8 cellular contexts compared by ENCODE assay signal in the genomic region with DNA sequence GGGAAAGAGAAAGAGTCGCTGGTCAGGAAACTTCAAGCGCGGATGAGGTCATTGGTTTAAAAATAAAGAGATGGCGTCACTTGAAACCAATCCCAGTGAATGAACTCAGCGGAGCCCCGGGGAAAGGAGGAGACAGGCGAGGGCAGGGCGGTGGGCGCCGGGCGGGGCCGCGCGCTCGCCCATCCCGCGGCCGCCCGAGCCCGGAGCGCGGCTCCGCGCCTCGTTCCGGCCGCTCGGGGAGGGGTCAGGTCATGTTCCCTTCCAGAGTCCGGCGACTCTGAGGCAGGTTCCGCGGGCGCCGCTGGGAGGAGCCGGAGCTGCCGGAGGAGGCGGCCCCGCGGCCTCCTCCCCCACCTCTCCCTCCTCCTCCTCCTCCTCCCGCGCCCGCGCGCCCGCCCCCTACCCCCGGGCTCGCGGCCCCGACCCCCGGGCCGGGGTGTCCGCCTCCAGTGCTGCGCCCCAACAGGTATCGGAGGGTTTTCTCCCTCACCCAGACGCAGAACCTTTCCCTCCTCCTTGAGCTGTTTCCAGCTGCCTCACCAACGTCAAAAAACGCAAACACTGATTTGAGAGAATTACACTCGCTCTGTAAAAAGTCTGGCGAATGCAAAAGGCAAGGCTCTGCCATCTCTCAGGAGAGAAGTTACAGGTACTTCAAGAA. TPM values are rescaled to one million over a fixed set of nuclear protein-coding genes. Genes with fewer than 3 reads are reported as not detected.
DNase-seq lines count a peak whose midpoint lies in the region; ATAC-seq and TF ChIP-seq lines count a peak whose summit lies in the region.

TSS of gene DUSP16 (minus strand) at position 279 of the 661 bp plus-strand sequence. CDS start 41,765 bp downstream, outside the sequence.

- H3K9me3 Mint-ChIP-seq in activated T-helper 2 cell treated with anti-CD3 and anti-CD28 coated beads, Interferon-gamma antibody, Interleukin-2, Interleukin-4, amounts not matched to agents 10 μg/mL and 5 μg/mL and 100 μg/mL, durations not matched to agents 14 hours and 24 hours and 36 hours = peaks cover 5% of the 10 kb centered on the region
- H3K9me3 Mint-ChIP-seq in naive thymus-derived CD4-positive, alpha-beta T cell = peaks cover 0 to 9% (median 3%) of the 10 kb centered on the region in 11 donors

- H3K79me2 ChIP-seq in Karpas-422 (ENCODE audit: low read length) = no peaks in the 10 kb centered on the region

- no peaks in the 10 kb centered on the region for H3K27me3 ChIP-seq in Karpas-422 (ENCODE audit: low read length)
- H3K27me3 ChIP-seq in naive thymus-derived CD4-positive, alpha-beta T cell (ENCODE audit: control insufficient read depth in 2 of 2, insufficient read depth in 2 of 2, low read length in 2 of 2) = no peaks in the 10 kb centered on the region

- POLR2A ChIA-PET in RWPE1 (lab: Yijun Ruan, JAX; ENCODE audit: low non-redundant PET) = no interaction called here
- POLR2A ChIA-PET in naive thymus-derived CD4-positive, alpha-beta T cell (lab: Charles Lee) = interaction anchor here (0.6 to 2.7 kb wide), 24 partner anchors 9 to 206 kb away, joined by 3 to 27 read pairs (median 4); partner anchors contain the start of genes BORCS5 and CREBL2

- peak; percentile 78 for ATAC-seq in GM21786 (IDR thresholded peaks at IDR 0.05; ENCODE audit: unreplicated experiment)
- ATAC-seq in naive thymus-derived CD4-positive, alpha-beta T cell = peak; percentile 85

- peak within 1 kb of the TSS; percentile 95 for H3K27ac Mint-ChIP-seq in activated T-helper 2 cell treated with anti-CD3 and anti-CD28 coated beads, Interferon-gamma antibody, Interleukin-2, Interleukin-4, amounts not matched to agents 10 μg/mL and 5 μg/mL and 100 μg/mL, durations not matched to agents 14 hours and 24 hours and 36 hours
- H3K27ac Mint-ChIP-seq in naive thymus-derived CD4-positive, alpha-beta T cell = peak within 1 kb of the TSS; percentile 94 to 100 (median 99)

- H3K36me3 ChIP-seq in Karpas-422 (ENCODE audit: insufficient read depth, low read length) = no peaks in the 10 kb centered on the region
- H3K36me3 ChIP-seq in naive thymus-derived CD4-positive, alpha-beta T cell (ENCODE audit: control insufficient read depth in 2 of 3, insufficient read depth in 3 of 3, low read length in 3 of 3) = peaks cover 0 to 3% (median 0%) of the 10 kb centered on the region in 3 experiments

- intact Hi-C loops in activated T-helper 2 cell treated with anti-CD3 and anti-CD28 coated beads, Interferon-gamma antibody, Interleukin-2, Interleukin-4, amounts not matched to agents 10 μg/mL and 5 μg/mL and 100 μg/mL, durations not matched to agents 14 hours and 24 hours and 36 hours (cut with micrococcal nuclease) = loop anchor here (1.0 to 5.0 kb wide), 4 partner anchors 87 to 206 kb away; partner anchors contain the start of genes BORCS5 and GPR19
- intact Hi-C loops in naive thymus-derived CD4-positive, alpha-beta T cell (cut with micrococcal nuclease) = loop anchor here (1.0 to 5.0 kb wide), 10 partner anchors 35 to 910 kb away; partner anchors contain the start of genes GPR19 (in 2 of the 2), APOLD1 (in 1 of the 2), CREBL2 (in 1 of the 2) and DDX47 (in 1 of the 2)

- H3K4me3 Mint-ChIP-seq in activated T-helper 2 cell treated with anti-CD3 and anti-CD28 coated beads, Interferon-gamma antibody, Interleukin-2, Interleukin-4, amounts not matched to agents 10 μg/mL and 5 μg/mL and 100 μg/mL, durations not matched to agents 14 hours and 24 hours and 36 hours (ENCODE audit: low read depth) = peak within 1 kb of the TSS; percentile 85
- H3K4me3 Mint-ChIP-seq in naive thymus-derived CD4-positive, alpha-beta T cell = peak within 1 kb of the TSS; percentile 87 to 97 (median 92)

- TF ChIP-seq CTCF in RWPE1 (conservative IDR thresholded peaks at IDR 0.05; ENCODE audit: low read depth) = no peak
- no peak for TF ChIP-seq CTCF in fibroblast of mammary gland (conservative IDR thresholded peaks at IDR 0.05; ENCODE audit: control insufficient read depth, insufficient read depth, low read depth, low read length)

- H3K27ac ChIP-seq in Karpas-422 (ENCODE audit: low read length) (no peak within 1 kb of the TSS), RWPE1 (peak within 1 kb of the TSS; percentile 88)
- H3K27ac ChIP-seq in naive thymus-derived CD4-positive, alpha-beta T cell (ENCODE audit: low read depth, low read length) = peak within 1 kb of the TSS; percentile 92

- peak within 1 kb of the TSS; percentile 76 for H3K4me2 ChIP-seq in Karpas-422 (ENCODE audit: low read depth, low read length, poor library complexity, severe bottlenecking)

- no peaks in the 10 kb centered on the region for H3K9me3 ChIP-seq in Karpas-422 (ENCODE audit: low read length)
- H3K9me3 ChIP-seq in naive thymus-derived CD4-positive, alpha-beta T cell (ENCODE audit: control insufficient read depth in 2 of 3, low read length in 3 of 3) = no peaks in the 10 kb centered on the region

- no peaks in the 10 kb centered on the region for H4K20me1 ChIP-seq in Karpas-422 (ENCODE audit: insufficient read depth, low read depth, low read length)

- peaks cover 33% of the 10 kb centered on the region for H3K36me3 Mint-ChIP-seq in activated T-helper 2 cell treated with anti-CD3 and anti-CD28 coated beads, Interferon-gamma antibody, Interleukin-2, Interleukin-4, amounts not matched to agents 10 μg/mL and 5 μg/mL and 100 μg/mL, durations not matched to agents 14 hours and 24 hours and 36 hours (ENCODE audit: low read depth)
- H3K36me3 Mint-ChIP-seq in naive thymus-derived CD4-positive, alpha-beta T cell = peaks cover 0 to 16% (median 0%) of the 10 kb centered on the region in 5 donors

- peak; percentile 97 for DNase-seq in EH (ENCODE audit: low read depth)
- DNase-seq in Karpas-422 = peak; percentile 78
- peak; percentile 84 for DNase-seq in RWPE1 (ENCODE audit: low spot score)
- peak; percentile 84 for DNase-seq in activated T-helper 2 cell treated with anti-CD3 and anti-CD28 coated beads, Interferon-gamma antibody, Interleukin-2, Interleukin-4, amounts not matched to agents 10 μg/mL and 5 μg/mL and 100 μg/mL, durations not matched to agents 14 hours and 24 hours and 36 hours (ENCODE audit: low spot score)
- peak; percentile 93 for DNase-seq in fibroblast of mammary gland (ENCODE audit: low read depth)
- DNase-seq in naive thymus-derived CD4-positive, alpha-beta T cell = peak; percentile 75 to 92 (median 88)
- peak; percentile 70 to 93 (median 83) for DNase-seq in stimulated activated naive CD4-positive, alpha-beta T cell (lab: John Stamatoyannopoulos, UW)

- no peaks in the 10 kb centered on the region for H3K27me3 Mint-ChIP-seq in activated T-helper 2 cell treated with anti-CD3 and anti-CD28 coated beads, Interferon-gamma antibody, Interleukin-2, Interleukin-4, amounts not matched to agents 10 μg/mL and 5 μg/mL and 100 μg/mL, durations not matched to agents 14 hours and 24 hours and 36 hours (ENCODE audit: low read depth)
- H3K27me3 Mint-ChIP-seq in naive thymus-derived CD4-positive, alpha-beta T cell = no peaks in the 10 kb centered on the region

- peaks cover 15% of the 10 kb centered on the region for H3K4me1 ChIP-seq in Karpas-422 (ENCODE audit: low read length)
- H3K4me1 ChIP-seq in naive thymus-derived CD4-positive, alpha-beta T cell (ENCODE audit: control insufficient read depth in 2 of 2, insufficient read depth in 2 of 2, low read length in 2 of 2) = peaks cover 14 to 16% of the 10 kb centered on the region in 2 donors

- H3K4me3 ChIP-seq in Karpas-422 (ENCODE audit: low read length) (peak within 1 kb of the TSS; percentile 68), fibroblast of mammary gland (ENCODE audit: control insufficient read depth, low read depth, low read length) (peak within 1 kb of the TSS; percentile 65)
- peak within 1 kb of the TSS; percentile 62 for H3K4me3 ChIP-seq in naive thymus-derived CD4-positive, alpha-beta T cell (ENCODE audit: low read length)

- peak within 1 kb of the TSS; percentile 81 for H2AFZ ChIP-seq in Karpas-422 (ENCODE audit: low read length)

- CTCF ChIA-PET in RWPE1 (lab: Yijun Ruan, JAX) = interaction anchor here (0.7 to 1.0 kb wide), 3 partner anchors 39 to 176 kb away, joined by 3 read pairs; no protein-coding TSS in a partner anchor
- CTCF ChIA-PET in naive thymus-derived CD4-positive, alpha-beta T cell (lab: Charles Lee) = interaction anchor here (0.6 to 1.7 kb wide), 11 partner anchors 28 to 205 kb away, joined by 3 to 13 read pairs (median 4); partner anchors contain the start of genes BORCS5 and CREBL2

- peak within 1 kb of the TSS; percentile 66 for H3K9ac ChIP-seq in Karpas-422 (ENCODE audit: low read length)

- no peaks in the 10 kb centered on the region for H3K9me2 ChIP-seq in Karpas-422 (replicated peaks; ENCODE audit: insufficient read depth, low read length)

- peaks cover 37% of the 10 kb centered on the region for H3K4me1 Mint-ChIP-seq in activated T-helper 2 cell treated with anti-CD3 and anti-CD28 coated beads, Interferon-gamma antibody, Interleukin-2, Interleukin-4, amounts not matched to agents 10 μg/mL and 5 μg/mL and 100 μg/mL, durations not matched to agents 14 hours and 24 hours and 36 hours (ENCODE audit: low read depth)
- H3K4me1 Mint-ChIP-seq in naive thymus-derived CD4-positive, alpha-beta T cell = peaks cover 14 to 50% (median 37%) of the 10 kb centered on the region in 7 donors

RNA-seq across cellular contexts. Expression of gene DUSP16, which starts in this region (rescaled TPM):
- total RNA-seq in Karpas-422 (2014; rRNA removed; shearing (Covaris generic); ENCODE audit: low replicate concordance) = 0.25 and 1.8 TPM in 2 replicates
- total RNA-seq in activated T-helper 2 cell treated with anti-CD3 and anti-CD28 coated beads, Interferon-gamma antibody, Interleukin-2, Interleukin-4, amounts not matched to agents 10 μg/mL and 5 μg/mL and 100 μg/mL, durations not matched to agents 14 hours and 24 hours and 36 hours = 64.7 and 66.5 TPM in 2 replicates
- 10 to 100 TPM; 26.8 to 42.8 (median 38.9) TPM for total RNA-seq in naive thymus-derived CD4-positive, alpha-beta T cell
- 1 to 10 TPM; 4.4 to 5.0 TPM for polyA plus RNA-seq in naive thymus-derived CD4-positive, alpha-beta T cell
